In genomic region chr1:6948861-6949260, GRCh38 we compare ENCODE assay signal across 1 cellular context.
TF ChIP-seq lines count a peak whose summit lies in the region.

No MANE protein-coding gene starts in this region.

TF ChIP-seq in IMR-90, 13 proteins besides CTCF, POLR2A, EP300 and RAD21:
- TF ChIP-seq NFE2L2 (IDR thresholded peaks at IDR 0.05; ENCODE audit: low read depth, low read length) (no peak), USF2 (IDR thresholded peaks at IDR 0.05; ENCODE audit: low read depth, low read length) (no peak), CHD1 (IDR thresholded peaks at IDR 0.05; ENCODE audit: low read depth, low read length) (no peak), CEBPB (IDR thresholded peaks at IDR 0.05; ENCODE audit: low read depth, low read length) (no peak), RCOR1 (IDR thresholded peaks at IDR 0.05; ENCODE audit: insufficient replicate concordance, low read length) (no peak), FOS (IDR thresholded peaks at IDR 0.05; ENCODE audit: low read depth, low read length) (no peak), RFX5 (IDR thresholded peaks at IDR 0.05; ENCODE audit: low read depth, low read length) (no peak), MXI1 (IDR thresholded peaks at IDR 0.05; ENCODE audit: borderline replicate concordance, low read depth, low read length) (no peak), BHLHE40 (IDR thresholded peaks at IDR 0.05; ENCODE audit: low read depth, low read length) (no peak)
TF ChIP-seq in IMR-90: peak in this region for 0.
